20 cellular contexts compared by ENCODE assay signal in genomic region chr15:40060241-40060961, GRCh38. TPM values are rescaled to one million over a fixed set of nuclear protein-coding genes. Genes with fewer than 3 reads are reported as not detected.
DNase-seq lines count a peak whose midpoint lies in the region; ATAC-seq and TF ChIP-seq lines count a peak whose summit lies in the region.
"Had no signal": no experiment of that assay in that cellular context is flagged by ENCODE, and none has a peak within 500 bp of the region (broad histone marks: within the 10 kb centered on the region; RNA-seq: fewer than 3 reads in every experiment).

No MANE protein-coding gene starts in this region.

- no peak for TF ChIP-seq RAD21 in SK-N-SH (IDR thresholded peaks at IDR 0.05; ENCODE audit: low read length)

- no peaks in the 10 kb centered on the region for H3K27me3 ChIP-seq in SK-N-SH (ENCODE audit: insufficient read depth)

- H3K9me3 Mint-ChIP-seq in stimulated activated naive CD8-positive, alpha-beta T cell treated with anti-CD3 and anti-CD28 coated beads, Interleukin-15, amount 100 ng/mL, for 72 hours, result no peaks in the 10 kb centered on the region
- H3K9me3 Mint-ChIP-seq: CD8-positive, alpha-beta memory T cell; H9 had no signal

- POLR2A ChIA-PET in SK-N-SH (lab: Yijun Ruan, JAX), result interaction anchor here (0.6 kb wide), 1 partner anchor 241 kb away, joined by 3 read pairs; no protein-coding TSS in a partner anchor

- H3K4me1 Mint-ChIP-seq in stimulated activated naive CD8-positive, alpha-beta T cell treated with anti-CD3 and anti-CD28 coated beads, Interleukin-15, amount 100 ng/mL, for 72 hours, result peaks cover 48% of the 10 kb centered on the region

- TF ChIP-seq EP300 in SK-N-SH (IDR thresholded peaks at IDR 0.05; ENCODE audit: borderline replicate concordance in 1 of 2, low read depth in 1 of 2, low read length in 1 of 2), result no peak

- DNase-seq in stimulated activated naive CD8-positive, alpha-beta T cell treated with anti-CD3 and anti-CD28 coated beads, Interleukin-15, Interleukin-2, amounts not matched to agents 100 U/mL and 50 U/mL, for 24 hours, result peak; percentile 2
- DNase-seq in stimulated activated naive CD8-positive, alpha-beta T cell treated with anti-CD3 and anti-CD28 coated beads, Interleukin-15, amount 100 ng/mL, for 72 hours, result no peak
- DNase-seq in coronary artery (ENCODE audit: low spot score), result peak; percentile 16
- peak; percentile 41 for DNase-seq in mesenteric fat pad (ENCODE audit: low spot score)
- DNase-seq in SK-N-SH, result no peak
- no peak for DNase-seq in AML-193 (lab: John Stamatoyannopoulos, UW)
- DNase-seq: C1 segment of cervical spinal cord; CD8-positive, alpha-beta memory T cell; DMS79; H9; NCI-H1048; NCI-H1436; NCI-H1930; NCI-H748 treated with DMSO at 0.1 percent for 48 hours; NK-92 treated with Interleukin-12 subunit alpha and Interleukin-12 subunit beta, amount 100 ng/mL, for 24 hours; Right ventricle myocardium superior had no signal

- H3K36me3 ChIP-seq in SK-N-SH (replicated peaks in 1 of 2; ENCODE audit: control insufficient read depth in 1 of 2, insufficient read depth in 2 of 2, low read length in 1 of 2), result no peaks in the 10 kb centered on the region

- peaks cover 10 to 29% of the 10 kb centered on the region in 2 experiments; a peak in 3 of 4 replicates for H3K4me1 ChIP-seq in SK-N-SH (ENCODE audit: control insufficient read depth in 1 of 2, insufficient read depth in 2 of 2, low read depth in 1 of 2, low read length in 1 of 2)

- H3K9me2 ChIP-seq in SK-N-SH, result no peaks in the 10 kb centered on the region

- H3K27ac Mint-ChIP-seq in stimulated activated naive CD8-positive, alpha-beta T cell treated with anti-CD3 and anti-CD28 coated beads, Interleukin-15, amount 100 ng/mL, for 72 hours, result no peak overlapping the region

- H3K4me3 ChIP-seq in coronary artery (no peak overlapping the region), SK-N-SH (ENCODE audit: low read depth in 2 of 2, low read length in 1 of 2) (no peak overlapping the region)
- H3K4me3 ChIP-seq: A549 had no signal

- no peak overlapping the region for H2AFZ ChIP-seq in SK-N-SH (ENCODE audit: low read depth)

- TF ChIP-seq CTCF in coronary artery (IDR thresholded peaks at IDR 0.05) (no peak), SK-N-SH (IDR thresholded peaks at IDR 0.05) (no peak)

- no peak for ATAC-seq in stimulated activated naive CD8-positive, alpha-beta T cell treated with anti-CD3 and anti-CD28 coated beads, Interleukin-15, Interleukin-2, amounts not matched to agents 100 U/mL and 50 U/mL, for 24 hours
- ATAC-seq in stimulated activated naive CD8-positive, alpha-beta T cell treated with anti-CD3 and anti-CD28 coated beads, Interleukin-15, amount 100 ng/mL, for 72 hours, result no peak
- no peak for ATAC-seq in GM19467 (IDR thresholded peaks at IDR 0.05; ENCODE audit: unreplicated experiment)
- ATAC-seq: A549 had no signal

- 96% methylated on average over 10 of the region's 10 CpGs for WGBS in SK-N-SH (ENCODE audit: low lambda C conversion rate)

- H3K9me3 ChIP-seq in SK-N-SH, result no peaks in the 10 kb centered on the region
- H3K9me3 ChIP-seq: A549 had no signal

- CTCF ChIA-PET in SK-N-SH (lab: Yijun Ruan, JAX), result interaction anchor here (1.1 to 2.3 kb wide), 6 partner anchors 13 to 219 kb away, joined by 3 to 13 read pairs (median 5); no protein-coding TSS in a partner anchor

- no peak overlapping the region for H3K4me2 ChIP-seq in SK-N-SH
- H3K4me2 ChIP-seq: A549 had no signal

- no peaks in the 10 kb centered on the region for H3K27me3 Mint-ChIP-seq in stimulated activated naive CD8-positive, alpha-beta T cell treated with anti-CD3 and anti-CD28 coated beads, Interleukin-15, amount 100 ng/mL, for 72 hours
- H3K27me3 Mint-ChIP-seq: CD8-positive, alpha-beta memory T cell had no signal

- H3F3A ChIP-seq in SK-N-SH (replicated peaks; ENCODE audit: insufficient read depth), result no peaks in the 10 kb centered on the region

- H3K4me3 Mint-ChIP-seq in stimulated activated naive CD8-positive, alpha-beta T cell treated with anti-CD3 and anti-CD28 coated beads, Interleukin-15, amount 100 ng/mL, for 72 hours, result no peak overlapping the region
- H3K4me3 Mint-ChIP-seq: H9 had no signal

- H3K79me2 ChIP-seq in SK-N-SH (ENCODE audit: insufficient read depth), result no peaks in the 10 kb centered on the region

- H3K27ac ChIP-seq in coronary artery, result no peak overlapping the region
- H3K27ac ChIP-seq in SK-N-SH (ENCODE audit: low read depth in 2 of 2, low read length in 1 of 2), result no peak overlapping the region
- H3K27ac ChIP-seq: A549, HL-60 had no signal

- no peak overlapping the region for H3K9ac ChIP-seq in SK-N-SH

- H4K20me1 ChIP-seq in SK-N-SH (ENCODE audit: insufficient read depth), result no peaks in the 10 kb centered on the region

TF ChIP-seq in SK-N-SH, 30 proteins besides CTCF, POLR2A, EP300 and RAD21:
- no peak for TF ChIP-seq FOSL2 (IDR thresholded peaks at IDR 0.05; ENCODE audit: borderline replicate concordance, low read depth)
- no peak for TF ChIP-seq SMC3 (IDR thresholded peaks at IDR 0.05; ENCODE audit: low read depth, low read length)
- no peak for TF ChIP-seq ELF1 (IDR thresholded peaks at IDR 0.05)
- TF ChIP-seq SIN3A (IDR thresholded peaks at IDR 0.05; ENCODE audit: borderline replicate concordance, low read depth, low read length), result no peak
- no peak for TF ChIP-seq GATA2 (CRISPR knock-in tag; IDR thresholded peaks at IDR 0.05)

RNA-seq across cellular contexts. Expression of gene SRP14, which starts 21.4 kb away (rescaled TPM):
- 168 TPM for total RNA-seq in mesenteric fat pad
- 489 and 501 TPM in 2 replicates for polyA plus RNA-seq in SK-N-SH (2012; rRNA removed)
- polyA plus RNA-seq in SK-N-SH (2012; cell fraction: cytosol; rRNA removed), result 524 and 758 TPM in 2 replicates
- polyA plus RNA-seq in SK-N-SH (2012; cell fraction: nucleus; rRNA removed), result 94.9 and 167 TPM in 2 replicates

RNA-seq across cellular contexts. Expression of gene BMF, which starts 48.3 kb away (rescaled TPM):
- total RNA-seq in mesenteric fat pad, result 4.0 TPM
- 0.72 and 1.0 TPM in 2 replicates for polyA plus RNA-seq in SK-N-SH (2012; rRNA removed)
- polyA plus RNA-seq in SK-N-SH (2012; cell fraction: cytosol; rRNA removed), result 0.58 and 0.64 TPM in 2 replicates
- 2.2 and 2.5 TPM in 2 replicates for polyA plus RNA-seq in SK-N-SH (2012; cell fraction: nucleus; rRNA removed)
- total RNA-seq: MCF 10A had no signal

Comparison
In these comparisons a context has a peak if more than half of its experiments do, and no peak if none do; other contexts are left out.
1. DNase-seq: peak in stimulated activated naive CD8-positive, alpha-beta T cell treated with anti-CD3 and anti-CD28 coated beads, Interleukin-15, Interleukin-2, amounts not matched to agents 100 U/mL and 50 U/mL, for 24 hours (single experiment), coronary artery (single experiment) and mesenteric fat pad (single experiment); none in stimulated activated naive CD8-positive, alpha-beta T cell treated with anti-CD3 and anti-CD28 coated beads, Interleukin-15, amount 100 ng/mL, for 72 hours (0 of 2), SK-N-SH (single experiment) and AML-193 (0 of 2).